ENCODE assay signal across 26 cellular contexts in genomic region chr3:35624698-35625097, GRCh38. TPM values are rescaled to one million over a fixed set of nuclear protein-coding genes. Genes with fewer than 3 reads are reported as not detected.
"Had no signal": no experiment of that assay in that cellular context is flagged by ENCODE, and none has a peak within 500 bp of the region (broad histone marks: within the 10 kb centered on the region; RNA-seq: fewer than 3 reads in every experiment).

No MANE protein-coding gene starts in this region.

- H3K4me2 ChIP-seq: neural progenitor cell had no signal

- H3K4me1 ChIP-seq: gastrocnemius medialis, heart right ventricle, left ventricle myocardium inferior, lower lobe of right lung, neural progenitor cell, spleen, testis, tibial nerve had no signal

- ATAC-seq: esophagus mucosa; gastrocnemius medialis; heart right ventricle; natural killer cell treated with Interleukin-12 subunit alpha and Interleukin-12 subunit beta and Interleukin-15 and Interleukin-18, amount 100 ng/mL, for 72 hours; right cardiac atrium; stimulated activated naive B cell treated with anti-CD40 and anti-IgM and Interleukin-4, amounts not matched to agents 10 μg/mL and 1 μg/mL and 100 μg/mL, for 72 hours; stimulated activated naive CD8-positive, alpha-beta T cell treated with anti-CD3 and anti-CD28 coated beads, Interleukin-15, amount 100 ng/mL, for 72 hours had no signal

- H3K27me3 Mint-ChIP-seq: memory B cell; natural killer cell treated with Interleukin-12 subunit alpha and Interleukin-12 subunit beta and Interleukin-15 and Interleukin-18, amount 100 ng/mL, for 72 hours; stimulated activated naive CD8-positive, alpha-beta T cell treated with anti-CD3 and anti-CD28 coated beads, Interleukin-15, amount 100 ng/mL, for 72 hours had no signal

- H3K4me3 ChIP-seq: gastrocnemius medialis, heart right ventricle, left ventricle myocardium inferior, lower lobe of right lung, neural progenitor cell, ovary, spleen, testis, tibial nerve had no signal

- H2AFZ ChIP-seq: neural progenitor cell had no signal

- H3K4me3 Mint-ChIP-seq: memory B cell; mesothelial cell of epicardium; natural killer cell treated with Interleukin-12 subunit alpha and Interleukin-12 subunit beta and Interleukin-15 and Interleukin-18, amount 100 ng/mL, for 72 hours; neural progenitor cell; stimulated activated naive B cell treated with anti-CD40 and anti-IgM and Interleukin-4, amounts not matched to agents 10 μg/mL and 1 μg/mL and 100 μg/mL, for 72 hours; stimulated activated naive CD8-positive, alpha-beta T cell treated with anti-CD3 and anti-CD28 coated beads, Interleukin-15, amount 100 ng/mL, for 72 hours had no signal

- DNase-seq: effector memory CD4-positive, alpha-beta T cell; gastrocnemius medialis; heart right ventricle; left ventricle myocardium inferior; lower lobe of right lung; nucleus accumbens; ovary; right cardiac atrium; spleen; stimulated activated CD4-positive, alpha-beta T cell treated with anti-CD3 and anti-CD28 coated beads, Interleukin-15, amount 100 ng/mL, for 24 hours; stimulated activated CD4-positive, alpha-beta T cell treated with anti-CD3 and anti-CD28 coated beads, Interleukin-1b, Interleukin-23, amount 100 ng/mL, for 48 hours; stimulated activated CD4-positive, alpha-beta T cell treated with anti-CD3 and anti-CD28 coated beads, Interleukin-4, amount 100 ng/mL, for 24 hours; stimulated activated naive B cell treated with anti-CD40 and anti-IgM and Interleukin-4, amounts not matched to agents 10 μg/mL and 1 μg/mL and 100 μg/mL, for 72 hours; stimulated activated naive CD8-positive, alpha-beta T cell treated with anti-CD3 and anti-CD28 coated beads, Interleukin-15, amount 100 ng/mL, for 72 hours; testis had no signal

- H3K9ac ChIP-seq: neural progenitor cell had no signal

- H3K36me3 ChIP-seq: gastrocnemius medialis, heart right ventricle, left ventricle myocardium inferior, lower lobe of right lung, neural progenitor cell, ovary, spleen, tibial nerve had no signal

- H3K27ac ChIP-seq: gastrocnemius medialis, heart right ventricle, left ventricle myocardium inferior, lower lobe of right lung, neural progenitor cell, ovary, spleen, testis, tibial nerve had no signal

- H3K9me3 ChIP-seq: gastrocnemius medialis, heart right ventricle, left ventricle myocardium inferior, lower lobe of right lung, ovary, spleen, testis, tibial nerve had no signal

- H3K4me1 Mint-ChIP-seq: memory B cell; mesothelial cell of epicardium; neural progenitor cell; stimulated activated naive CD8-positive, alpha-beta T cell treated with anti-CD3 and anti-CD28 coated beads, Interleukin-15, amount 100 ng/mL, for 72 hours had no signal

- H3K27ac Mint-ChIP-seq: memory B cell; mesothelial cell of epicardium; natural killer cell treated with Interleukin-12 subunit alpha and Interleukin-12 subunit beta and Interleukin-15 and Interleukin-18, amount 100 ng/mL, for 72 hours; neural progenitor cell; stimulated activated naive B cell treated with anti-CD40 and anti-IgM and Interleukin-4, amounts not matched to agents 10 μg/mL and 1 μg/mL and 100 μg/mL, for 72 hours; stimulated activated naive CD8-positive, alpha-beta T cell treated with anti-CD3 and anti-CD28 coated beads, Interleukin-15, amount 100 ng/mL, for 72 hours had no signal

- H3K27me3 ChIP-seq: gastrocnemius medialis, heart right ventricle, neural progenitor cell, ovary, spleen, testis, tibial nerve had no signal

- H3K36me3 Mint-ChIP-seq: memory B cell; mesothelial cell of epicardium; natural killer cell treated with Interleukin-12 subunit alpha and Interleukin-12 subunit beta and Interleukin-15 and Interleukin-18, amount 100 ng/mL, for 72 hours; neural progenitor cell; stimulated activated naive B cell treated with anti-CD40 and anti-IgM and Interleukin-4, amounts not matched to agents 10 μg/mL and 1 μg/mL and 100 μg/mL, for 72 hours had no signal

- H3K9me3 Mint-ChIP-seq: mesothelial cell of epicardium; neural progenitor cell; stimulated activated naive B cell treated with anti-CD40 and anti-IgM and Interleukin-4, amounts not matched to agents 10 μg/mL and 1 μg/mL and 100 μg/mL, for 72 hours had no signal

RNA-seq across cellular contexts. Expression of gene ARPP21, which starts 14.6 kb away (rescaled TPM):
- total RNA-seq: esophagus mucosa; fibroblast of lung; fibroblast of villous mesenchyme; heart right ventricle; left ventricle myocardium inferior; lower lobe of right lung; natural killer cell treated with Interleukin-12 subunit alpha and Interleukin-12 subunit beta and Interleukin-15 and Interleukin-18, amount 100 ng/mL, for 72 hours; ovary; posterior vena cava; subcutaneous adipose tissue; tibial nerve had no signal
- polyA plus RNA-seq: fibroblast of lung, keratinocyte, ovary had no signal
